Comparison of ENCODE assay signal across 8 cellular contexts in genomic region chr3:133572158-133573053, GRCh38.
DNase-seq lines count a peak whose midpoint lies in the region; ATAC-seq and TF ChIP-seq lines count a peak whose summit lies in the region.

No MANE protein-coding gene starts in this region.

- peaks cover 38% of the 10 kb centered on the region for H3K36me3 Mint-ChIP-seq in central memory CD8-positive, alpha-beta T cell (ENCODE audit: insufficient read depth)

- peak overlapping the region; percentile 90 for H3K27ac ChIP-seq in KMS-11
- H3K27ac ChIP-seq in muscle layer of duodenum (ENCODE audit: low read length) = peak overlapping the region; percentile 100

- H3K27me3 Mint-ChIP-seq in central memory CD8-positive, alpha-beta T cell = no peaks in the 10 kb centered on the region

- no peaks in the 10 kb centered on the region for H3K9me3 Mint-ChIP-seq in central memory CD8-positive, alpha-beta T cell

- no peak for ATAC-seq in central memory CD8-positive, alpha-beta T cell (replicated peaks; ENCODE audit: extremely low read depth, poor library complexity, severe bottlenecking)
- ATAC-seq in GM19395 (IDR thresholded peaks at IDR 0.05; ENCODE audit: unreplicated experiment) = no peak

- no peaks in the 10 kb centered on the region for H3K9me3 ChIP-seq in muscle layer of duodenum (ENCODE audit: control insufficient read depth in 1 of 2, low read length in 2 of 2)

- peaks cover 26% of the 10 kb centered on the region for H4K20me1 ChIP-seq in KMS-11 (ENCODE audit: insufficient read depth)

- H3K27me3 ChIP-seq in KMS-11 (ENCODE audit: insufficient read depth, low read depth) = no peaks in the 10 kb centered on the region
- no peaks in the 10 kb centered on the region for H3K27me3 ChIP-seq in muscle layer of duodenum (ENCODE audit: low read depth, low read length)

- DNase-seq in activated T-cell treated with anti-CD3 and anti-CD28 coated beads, Interleukin-2, amount 50 U/mL, for 1 hour = peak; percentile 20
- no peak for DNase-seq in activated T-cell treated with anti-CD3 and anti-CD28 coated beads, Interleukin-2, amount 50 U/mL, for 48 hours
- no peak for DNase-seq in central memory CD8-positive, alpha-beta T cell (ENCODE audit: low spot score in 2 of 2)
- no peak for DNase-seq in cortex of kidney (lab: John Stamatoyannopoulos, UW)
- DNase-seq in NK-92 (lab: John Stamatoyannopoulos, UW; ENCODE audit: unreplicated experiment) = no peak

- peak overlapping the region; percentile 89 for H3K4me3 Mint-ChIP-seq in central memory CD8-positive, alpha-beta T cell

- peak overlapping the region; percentile 95 for H3K27ac Mint-ChIP-seq in central memory CD8-positive, alpha-beta T cell (ENCODE audit: low read depth)

- H3K36me3 ChIP-seq in KMS-11 (ENCODE audit: insufficient read depth) = peaks cover 26% of the 10 kb centered on the region
- peaks cover 4 to 7% of the 10 kb centered on the region in 2 donors for H3K36me3 ChIP-seq in muscle layer of duodenum (ENCODE audit: control insufficient read depth in 1 of 2, insufficient read depth in 2 of 2, low read length in 2 of 2)

- no peak for TF ChIP-seq CTCF in KMS-11 (conservative IDR thresholded peaks at IDR 0.05; ENCODE audit: low read depth, low read length)

- peaks cover 44% of the 10 kb centered on the region for H3K4me1 ChIP-seq in KMS-11 (ENCODE audit: low read depth, poor library complexity, severe bottlenecking)
- peaks cover 24 to 30% of the 10 kb centered on the region in 2 donors for H3K4me1 ChIP-seq in muscle layer of duodenum (ENCODE audit: control insufficient read depth in 1 of 2, insufficient read depth in 2 of 2, low read length in 2 of 2)

- peak overlapping the region; percentile 64 for H3K9ac ChIP-seq in KMS-11

- peak overlapping the region; percentile 39 for H2AFZ ChIP-seq in KMS-11 (ENCODE audit: low read depth)

- peak overlapping the region; percentile 80 for H3K4me2 ChIP-seq in KMS-11

- H3K79me2 ChIP-seq in KMS-11 (ENCODE audit: insufficient read depth, low read depth) = peaks cover 32% of the 10 kb centered on the region

- H3K4me1 Mint-ChIP-seq in central memory CD8-positive, alpha-beta T cell = peaks cover 41% of the 10 kb centered on the region

- H3K4me3 ChIP-seq in KMS-11 (IDR thresholded peaks at IDR 0.05; ENCODE audit: insufficient read depth, low read depth, low read length) = peak overlapping the region; percentile 70
- H3K4me3 ChIP-seq in muscle layer of duodenum (ENCODE audit: low read depth in 1 of 2, low read length in 2 of 2) = peak overlapping the region; percentile 29 to 78
